1 cellular context compared by ENCODE assay signal in the genomic region with DNA sequence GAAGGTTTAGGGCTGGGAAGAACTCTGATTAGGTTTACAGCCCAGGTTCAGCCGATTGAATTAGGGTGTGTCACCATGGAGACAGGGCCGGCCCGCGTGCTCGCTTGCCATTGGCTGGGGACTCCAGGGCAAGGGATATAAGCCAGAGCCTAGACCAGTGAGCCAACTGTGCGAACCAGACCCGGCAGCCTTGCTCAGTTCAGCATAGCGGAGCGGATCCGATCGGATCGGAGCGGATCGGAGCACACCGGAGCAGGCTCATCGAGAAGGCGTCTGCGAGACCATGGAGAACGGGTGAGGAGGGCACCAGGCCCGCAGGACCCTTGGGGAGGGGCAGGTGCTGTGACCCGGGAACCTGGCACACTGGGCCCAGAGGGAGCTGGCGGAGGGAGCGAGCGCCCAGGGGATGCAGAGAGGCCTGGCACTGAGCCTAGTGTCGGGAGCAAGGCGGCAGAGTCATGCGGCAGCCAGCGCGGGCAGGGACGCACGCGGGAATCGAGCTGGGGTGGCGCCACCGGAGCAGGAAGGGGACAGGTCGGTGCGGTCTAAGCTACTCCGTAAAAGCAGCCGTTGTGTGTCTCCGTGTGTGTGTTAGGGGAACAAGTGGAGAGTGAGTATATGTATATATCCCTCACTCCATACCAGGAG.
A peak's percentile ranks its signal among the peaks of the same experiment; 100 is the strongest.
TF ChIP-seq lines count a peak whose summit lies in the region.

A gene (plus strand): TSS at position 165 of the 648 bp plus-strand sequence. CDS start 119 bp downstream, at position 284.

TF ChIP-seq in K562, 482 proteins besides CTCF, POLR2A, EP300 and RAD21 (continued from another document and continues in another):
- TF ChIP-seq, protein P1, sequence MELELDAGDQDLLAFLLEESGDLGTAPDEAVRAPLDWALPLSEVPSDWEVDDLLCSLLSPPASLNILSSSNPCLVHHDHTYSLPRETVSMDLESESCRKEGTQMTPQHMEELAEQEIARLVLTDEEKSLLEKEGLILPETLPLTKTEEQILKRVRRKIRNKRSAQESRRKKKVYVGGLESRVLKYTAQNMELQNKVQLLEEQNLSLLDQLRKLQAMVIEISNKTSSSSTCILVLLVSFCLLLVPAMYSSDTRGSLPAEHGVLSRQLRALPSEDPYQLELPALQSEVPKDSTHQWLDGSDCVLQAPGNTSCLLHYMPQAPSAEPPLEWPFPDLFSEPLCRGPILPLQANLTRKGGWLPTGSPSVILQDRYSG (tag; conservative IDR thresholded peaks at IDR 0.05; ENCODE audit: low read depth) = no peak
- TF ChIP-seq, protein P2, sequence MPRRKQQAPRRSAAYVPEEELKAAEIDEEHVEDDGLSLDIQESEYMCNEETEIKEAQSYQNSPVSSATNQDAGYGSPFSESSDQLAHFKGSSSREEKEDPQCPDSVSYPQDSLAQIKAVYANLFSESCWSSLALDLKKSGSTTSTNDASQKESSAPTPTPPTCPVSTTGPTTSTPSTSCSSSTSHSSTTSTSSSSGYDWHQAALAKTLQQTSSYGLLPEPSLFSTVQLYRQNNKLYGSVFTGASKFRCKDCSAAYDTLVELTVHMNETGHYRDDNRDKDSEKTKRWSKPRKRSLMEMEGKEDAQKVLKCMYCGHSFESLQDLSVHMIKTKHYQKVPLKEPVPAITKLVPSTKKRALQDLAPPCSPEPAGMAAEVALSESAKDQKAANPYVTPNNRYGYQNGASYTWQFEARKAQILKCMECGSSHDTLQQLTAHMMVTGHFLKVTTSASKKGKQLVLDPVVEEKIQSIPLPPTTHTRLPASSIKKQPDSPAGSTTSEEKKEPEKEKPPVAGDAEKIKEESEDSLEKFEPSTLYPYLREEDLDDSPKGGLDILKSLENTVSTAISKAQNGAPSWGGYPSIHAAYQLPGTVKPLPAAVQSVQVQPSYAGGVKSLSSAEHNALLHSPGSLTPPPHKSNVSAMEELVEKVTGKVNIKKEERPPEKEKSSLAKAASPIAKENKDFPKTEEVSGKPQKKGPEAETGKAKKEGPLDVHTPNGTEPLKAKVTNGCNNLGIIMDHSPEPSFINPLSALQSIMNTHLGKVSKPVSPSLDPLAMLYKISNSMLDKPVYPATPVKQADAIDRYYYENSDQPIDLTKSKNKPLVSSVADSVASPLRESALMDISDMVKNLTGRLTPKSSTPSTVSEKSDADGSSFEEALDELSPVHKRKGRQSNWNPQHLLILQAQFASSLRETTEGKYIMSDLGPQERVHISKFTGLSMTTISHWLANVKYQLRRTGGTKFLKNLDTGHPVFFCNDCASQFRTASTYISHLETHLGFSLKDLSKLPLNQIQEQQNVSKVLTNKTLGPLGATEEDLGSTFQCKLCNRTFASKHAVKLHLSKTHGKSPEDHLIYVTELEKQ (CRISPR knock-in tag; IDR thresholded peaks at IDR 0.05) = no peak
- TF ChIP-seq, protein P3, sequence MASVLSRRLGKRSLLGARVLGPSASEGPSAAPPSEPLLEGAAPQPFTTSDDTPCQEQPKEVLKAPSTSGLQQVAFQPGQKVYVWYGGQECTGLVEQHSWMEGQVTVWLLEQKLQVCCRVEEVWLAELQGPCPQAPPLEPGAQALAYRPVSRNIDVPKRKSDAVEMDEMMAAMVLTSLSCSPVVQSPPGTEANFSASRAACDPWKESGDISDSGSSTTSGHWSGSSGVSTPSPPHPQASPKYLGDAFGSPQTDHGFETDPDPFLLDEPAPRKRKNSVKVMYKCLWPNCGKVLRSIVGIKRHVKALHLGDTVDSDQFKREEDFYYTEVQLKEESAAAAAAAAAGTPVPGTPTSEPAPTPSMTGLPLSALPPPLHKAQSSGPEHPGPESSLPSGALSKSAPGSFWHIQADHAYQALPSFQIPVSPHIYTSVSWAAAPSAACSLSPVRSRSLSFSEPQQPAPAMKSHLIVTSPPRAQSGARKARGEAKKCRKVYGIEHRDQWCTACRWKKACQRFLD (CRISPR knock-in tag; IDR thresholded peaks at IDR 0.05) = no peak
- TF ChIP-seq SP2 (IDR thresholded peaks at IDR 0.05; ENCODE audit: extremely low read depth, low read depth, low read length, poor library complexity, severe bottlenecking) = no peak
- TF ChIP-seq, protein P4, sequence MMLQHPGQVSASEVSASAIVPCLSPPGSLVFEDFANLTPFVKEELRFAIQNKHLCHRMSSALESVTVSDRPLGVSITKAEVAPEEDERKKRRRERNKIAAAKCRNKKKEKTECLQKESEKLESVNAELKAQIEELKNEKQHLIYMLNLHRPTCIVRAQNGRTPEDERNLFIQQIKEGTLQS (IDR thresholded peaks at IDR 0.05) = no peak
- TF ChIP-seq, protein P4 (CRISPR knock-in tag; conservative IDR thresholded peaks at IDR 0.05) = peak; percentile 70; the same call in 1 of the 2 replicates
- no peak for TF ChIP-seq NR2C2 (CRISPR knock-in tag; IDR thresholded peaks at IDR 0.05)
- TF ChIP-seq NR2C2 (tag; IDR thresholded peaks at IDR 0.05) = no peak
- TF ChIP-seq ZNF212 (CRISPR knock-in tag; IDR thresholded peaks at IDR 0.05) = no peak
- TF ChIP-seq RUNX1 (IDR thresholded peaks at IDR 0.05; ENCODE audit: low read depth) = peak; percentile 20; the same call in 1 of the 2 replicates
- TF ChIP-seq TCF7 (IDR thresholded peaks at IDR 0.05; ENCODE audit: borderline replicate concordance) = no peak
- TF ChIP-seq MAFK (IDR thresholded peaks at IDR 0.05; ENCODE audit: low read length) = no peak
- no peak for TF ChIP-seq BHLHE40 (IDR thresholded peaks at IDR 0.05; ENCODE audit: low read length)
- TF ChIP-seq ZNF668 (CRISPR knock-in tag; IDR thresholded peaks at IDR 0.05) = no peak
- TF ChIP-seq, protein P5, sequence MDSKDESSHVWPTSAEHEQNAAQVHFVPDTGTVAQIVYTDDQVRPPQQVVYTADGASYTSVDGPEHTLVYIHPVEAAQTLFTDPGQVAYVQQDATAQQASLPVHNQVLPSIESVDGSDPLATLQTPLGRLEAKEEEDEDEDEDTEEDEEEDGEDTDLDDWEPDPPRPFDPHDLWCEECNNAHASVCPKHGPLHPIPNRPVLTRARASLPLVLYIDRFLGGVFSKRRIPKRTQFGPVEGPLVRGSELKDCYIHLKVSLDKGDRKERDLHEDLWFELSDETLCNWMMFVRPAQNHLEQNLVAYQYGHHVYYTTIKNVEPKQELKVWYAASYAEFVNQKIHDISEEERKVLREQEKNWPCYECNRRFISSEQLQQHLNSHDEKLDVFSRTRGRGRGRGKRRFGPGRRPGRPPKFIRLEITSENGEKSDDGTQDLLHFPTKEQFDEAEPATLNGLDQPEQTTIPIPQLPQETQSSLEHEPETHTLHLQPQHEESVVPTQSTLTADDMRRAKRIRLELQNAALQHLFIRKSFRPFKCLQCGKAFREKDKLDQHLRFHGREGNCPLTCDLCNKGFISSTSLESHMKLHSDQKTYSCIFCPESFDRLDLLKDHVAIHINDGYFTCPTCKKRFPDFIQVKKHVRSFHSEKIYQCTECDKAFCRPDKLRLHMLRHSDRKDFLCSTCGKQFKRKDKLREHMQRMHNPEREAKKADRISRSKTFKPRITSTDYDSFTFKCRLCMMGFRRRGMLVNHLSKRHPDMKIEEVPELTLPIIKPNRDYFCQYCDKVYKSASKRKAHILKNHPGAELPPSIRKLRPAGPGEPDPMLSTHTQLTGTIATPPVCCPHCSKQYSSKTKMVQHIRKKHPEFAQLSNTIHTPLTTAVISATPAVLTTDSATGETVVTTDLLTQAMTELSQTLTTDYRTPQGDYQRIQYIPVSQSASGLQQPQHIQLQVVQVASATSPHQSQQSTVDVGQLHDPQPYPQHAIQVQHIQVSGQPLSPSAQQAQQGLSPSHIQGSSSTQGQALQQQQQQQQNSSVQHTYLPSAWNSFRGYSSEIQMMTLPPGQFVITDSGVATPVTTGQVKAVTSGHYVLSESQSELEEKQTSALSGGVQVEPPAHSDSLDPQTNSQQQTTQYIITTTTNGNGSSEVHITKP (IDR thresholded peaks at IDR 0.05; ENCODE audit: partially characterized antibody) = no peak
- TF ChIP-seq ZNF316 (IDR thresholded peaks at IDR 0.05) = no peak
- TF ChIP-seq ZNF12 (CRISPR knock-in tag; IDR thresholded peaks at IDR 0.05) = 0 out of 2 replicates have a peak, but pooled peaks have one; percentile 57
- TF ChIP-seq ATF1 (CRISPR knock-in tag; IDR thresholded peaks at IDR 0.05) = no peak
- peak; percentile 47 for TF ChIP-seq ATF1 (tag; IDR thresholded peaks at IDR 0.05)
- TF ChIP-seq BRD9 (IDR thresholded peaks at IDR 0.05; ENCODE audit: low read depth, partially characterized antibody) = no peak
- TF ChIP-seq NCOR1 (IDR thresholded peaks at IDR 0.05) = 0 out of 2 replicates have a peak, but pooled peaks have one; percentile 4
- TF ChIP-seq NFE2 (IDR thresholded peaks at IDR 0.05; ENCODE audit: low read depth) = no peak
- TF ChIP-seq, protein P6, sequence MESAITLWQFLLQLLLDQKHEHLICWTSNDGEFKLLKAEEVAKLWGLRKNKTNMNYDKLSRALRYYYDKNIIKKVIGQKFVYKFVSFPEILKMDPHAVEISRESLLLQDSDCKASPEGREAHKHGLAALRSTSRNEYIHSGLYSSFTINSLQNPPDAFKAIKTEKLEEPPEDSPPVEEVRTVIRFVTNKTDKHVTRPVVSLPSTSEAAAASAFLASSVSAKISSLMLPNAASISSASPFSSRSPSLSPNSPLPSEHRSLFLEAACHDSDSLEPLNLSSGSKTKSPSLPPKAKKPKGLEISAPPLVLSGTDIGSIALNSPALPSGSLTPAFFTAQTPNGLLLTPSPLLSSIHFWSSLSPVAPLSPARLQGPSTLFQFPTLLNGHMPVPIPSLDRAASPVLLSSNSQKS (CRISPR knock-in tag; IDR thresholded peaks at IDR 0.05) = no peak
- no peak for TF ChIP-seq ETV6 (IDR thresholded peaks at IDR 0.05; ENCODE audit: borderline replicate concordance in 1 of 2, low read depth in 2 of 2, low read length in 1 of 2)
- no peak for TF ChIP-seq ETV6 (CRISPR knock-in tag; IDR thresholded peaks at IDR 0.05; ENCODE audit: borderline replicate concordance)
- TF ChIP-seq ATF7 (IDR thresholded peaks at IDR 0.05) = no peak; the same call in 1 of the 2 replicates
- TF ChIP-seq SOX6 (IDR thresholded peaks at IDR 0.05) = no peak
- no peak for TF ChIP-seq ZNF408 (CRISPR knock-in tag; IDR thresholded peaks at IDR 0.05; ENCODE audit: low read depth)
- TF ChIP-seq WHSC1 (IDR thresholded peaks at IDR 0.05; ENCODE audit: low read length) = no peak
- no peak for TF ChIP-seq SMARCB1 (IDR thresholded peaks at IDR 0.05; ENCODE audit: insufficient read length, low read depth)
- TF ChIP-seq TEAD1 (CRISPR knock-in tag; IDR thresholded peaks at IDR 0.05) = peak in 1 of 2 experiments; percentile 23; a peak in 1 of 4 replicates
- no peak for TF ChIP-seq ZNF184 (CRISPR knock-in tag; IDR thresholded peaks at IDR 0.05)
- TF ChIP-seq ZFPM2 (CRISPR knock-in tag; IDR thresholded peaks at IDR 0.05) = no peak
- no peak for TF ChIP-seq ETS2 (tag; IDR thresholded peaks at IDR 0.05; ENCODE audit: borderline replicate concordance, poor library complexity, severe bottlenecking)
- TF ChIP-seq FOXP1 (CRISPR knock-in tag; IDR thresholded peaks at IDR 0.05) = peak; percentile 17; the same call in 1 of the 2 replicates
- TF ChIP-seq MECOM (CRISPR knock-in tag; IDR thresholded peaks at IDR 0.05) = no peak
